In genomic region chr15:73683624-73684536, GRCh38 we compare ENCODE assay signal across 8 cellular contexts. TPM values are rescaled to one million over a fixed set of nuclear protein-coding genes. Genes with fewer than 3 reads are reported as not detected.
DNase-seq lines count a peak whose midpoint lies in the region; ATAC-seq and TF ChIP-seq lines count a peak whose summit lies in the region.

CD276 (plus strand) TSS chr15:73684383; CDS start chr15:73699640, 15,257 bp downstream.

- peak within 1 kb of the TSS; percentile 88 for H3K4me3 Mint-ChIP-seq in Calu3 (ENCODE audit: low read depth, unreplicated experiment)

- peak within 1 kb of the TSS in 1 of 2 experiments; percentile 99 for H3K23ac ChIP-seq in mesenchymal stem cell (ENCODE audit: low read length in 2 of 2)

- peak within 1 kb of the TSS; percentile 95 for H4K91ac ChIP-seq in mesenchymal stem cell (ENCODE audit: low read length)

- peak within 1 kb of the TSS; percentile 98 for H3K9ac ChIP-seq in mesenchymal stem cell (ENCODE audit: low read length)

- peak within 1 kb of the TSS; percentile 36 for H3K27ac ChIP-seq in mesenchymal stem cell (ENCODE audit: low read length, poor library complexity, severe bottlenecking)

- peak within 1 kb of the TSS; percentile 29 for H3K27ac Mint-ChIP-seq in Calu3 (ENCODE audit: unreplicated experiment)

- H2AK5ac ChIP-seq in mesenchymal stem cell (ENCODE audit: low read length, severe bottlenecking) = no peak within 1 kb of the TSS

- peak; percentile 83 for DNase-seq in Calu3
- peak; percentile 29 for DNase-seq in HPDE6-E6E7 (ENCODE audit: extremely low spot score)
- peak; percentile 92 for DNase-seq in UCSD-AML1 (lab: John Stamatoyannopoulos, UW; ENCODE audit: unreplicated experiment)
- peak; percentile 33 for DNase-seq in epithelial cell of esophagus (ENCODE audit: low read depth)
- DNase-seq in mesenchymal stem cell = peak; percentile 91
- DNase-seq in superior temporal gyrus (ENCODE audit: extremely low spot score) = peak; percentile 58

- H2AFZ ChIP-seq in mesenchymal stem cell (ENCODE audit: low read depth, low read length) = peak within 1 kb of the TSS; percentile 31

- H3K36me3 ChIP-seq in mesenchymal stem cell (ENCODE audit: control insufficient read depth in 1 of 2, insufficient read depth in 2 of 2, low read depth in 1 of 2, low read length in 2 of 2) = peaks cover 0 to 3% of the 10 kb centered on the region in 2 experiments

- peaks cover 22% of the 10 kb centered on the region for H3K36me3 Mint-ChIP-seq in Calu3 (ENCODE audit: insufficient read depth, unreplicated experiment)

- H3K9me3 ChIP-seq in mesenchymal stem cell (ENCODE audit: control insufficient read depth, low read length) = no peaks in the 10 kb centered on the region

- peak within 1 kb of the TSS; percentile 86 for H2BK15ac ChIP-seq in mesenchymal stem cell (ENCODE audit: low read depth, poor library complexity, severe bottlenecking)

- ATAC-seq in HG03045 (IDR thresholded peaks at IDR 0.05; ENCODE audit: unreplicated experiment) = no peak
- no peak for ATAC-seq in HG03342 (IDR thresholded peaks at IDR 0.05; ENCODE audit: unreplicated experiment)

- H3K4me1 ChIP-seq in mesenchymal stem cell (ENCODE audit: control insufficient read depth, insufficient read depth, low read depth, low read length) = peaks cover 33% of the 10 kb centered on the region

- H3K4me2 ChIP-seq in mesenchymal stem cell (ENCODE audit: low read length, poor library complexity, severe bottlenecking) = peak within 1 kb of the TSS; percentile 75

- peak within 1 kb of the TSS in 1 of 2 experiments; percentile 98 for H3K14ac ChIP-seq in mesenchymal stem cell (ENCODE audit: low read length in 2 of 2)

- H2BK120ac ChIP-seq in mesenchymal stem cell (ENCODE audit: low read depth, low read length) = peak within 1 kb of the TSS; percentile 73

- peaks cover 11% of the 10 kb centered on the region for H3K79me1 ChIP-seq in mesenchymal stem cell (replicated peaks; ENCODE audit: low read length, poor library complexity, severe bottlenecking)

- H2BK12ac ChIP-seq in mesenchymal stem cell (ENCODE audit: low read length in 2 of 2) = peak within 1 kb of the TSS; percentile 67 to 80

- H2BK5ac ChIP-seq in mesenchymal stem cell (ENCODE audit: low read depth, low read length, poor library complexity, severe bottlenecking) = no peak within 1 kb of the TSS

- H3K4ac ChIP-seq in mesenchymal stem cell (ENCODE audit: low read depth in 1 of 2, low read length in 2 of 2) = peak within 1 kb of the TSS; percentile 52 to 97

- H3K4me3 ChIP-seq in epithelial cell of esophagus (ENCODE audit: low read length) (peak within 1 kb of the TSS; percentile 65), mesenchymal stem cell (ENCODE audit: insufficient read depth in 1 of 2, low read depth in 1 of 2, low read length in 2 of 2) (peak within 1 kb of the TSS; percentile 83 to 86)

- peak within 1 kb of the TSS; percentile 85 for H4K8ac ChIP-seq in mesenchymal stem cell (ENCODE audit: low read length)

- peak within 1 kb of the TSS; percentile 91 to 98 for H3K18ac ChIP-seq in mesenchymal stem cell (ENCODE audit: low read depth in 1 of 2, low read length in 2 of 2)

- TF ChIP-seq CTCF in Calu3 (IDR thresholded peaks at IDR 0.05; ENCODE audit: unreplicated experiment) = peak; percentile 31
- no peak for TF ChIP-seq CTCF in epithelial cell of esophagus (IDR thresholded peaks at IDR 0.05; ENCODE audit: insufficient read depth, low read depth, low read length, missing control alignments)

- 2% methylated on average over 33 of the region's 68 CpGs for WGBS in mesenchymal stem cell

- peaks cover 26% of the 10 kb centered on the region for H3K27me3 Mint-ChIP-seq in Calu3 (ENCODE audit: unreplicated experiment)

- CTCF ChIA-PET in Calu3 (lab: Charles Lee) = interaction anchor here (0.6 to 6.2 kb wide), 5 partner anchors 10 to 123 kb away, joined by 3 to 27 read pairs (median 5); no protein-coding TSS in a partner anchor

- H3K27me3 ChIP-seq in mesenchymal stem cell (ENCODE audit: control insufficient read depth in 1 of 2, insufficient read depth in 1 of 2, low read length in 2 of 2) = peaks cover 0 to 4% of the 10 kb centered on the region in 2 experiments

- peaks cover 34% of the 10 kb centered on the region for H3K4me1 Mint-ChIP-seq in Calu3 (ENCODE audit: low read depth, unreplicated experiment)

- no TSS peak for BruUV-seq in Calu3 (replicated peaks; lab: Mats Ljungman, UMichigan)

- intact Hi-C loops in Calu3 (cut with micrococcal nuclease; ENCODE audit: unreplicated experiment) = no loop called here

- H3K9me3 Mint-ChIP-seq in Calu3 (ENCODE audit: low read depth, unreplicated experiment) = no peaks in the 10 kb centered on the region

RNA-seq across cellular contexts. Expression of gene CD276, which starts in this region (rescaled TPM):
- 83.7 and 84.6 TPM in 2 replicates for total RNA-seq in Calu3 (2022)
- polyA plus RNA-seq in mesenchymal stem cell (2013, experiment 1 of 2) = 490 TPM
- 486 TPM for polyA plus RNA-seq in mesenchymal stem cell (2013, experiment 2 of 2)

Comparison
In these comparisons a context has a peak if more than half of its experiments do, and no peak if none do; other contexts are left out.
1. DNase-seq: peak in every context shown above with its lines; median percentile 92 in UCSD-AML1; 91 in mesenchymal stem cell; 83 in Calu3; 58 in superior temporal gyrus; 33 in epithelial cell of esophagus; 29 in HPDE6-E6E7.